In genomic region chr3:30658328-30659052, GRCh38 we compare ENCODE assay signal across 1 cellular context.
A peak's percentile ranks its signal among the peaks of the same experiment; 100 is the strongest.
TF ChIP-seq lines count a peak whose summit lies in the region.

No MANE protein-coding gene starts in this region.

TF ChIP-seq in GM12878, 131 proteins besides CTCF, POLR2A, EP300 and RAD21 (continued from another document):
- TF ChIP-seq BHLHE40 (IDR thresholded peaks at IDR 0.05; ENCODE audit: borderline replicate concordance in 1 of 2, low read depth in 2 of 2, low read length in 1 of 2): peak; percentile 21 to 64; a peak in 2 of 4 replicates
- no peak for TF ChIP-seq ZBTB40 (IDR thresholded peaks at IDR 0.05; ENCODE audit: borderline replicate concordance)
- no peak for TF ChIP-seq HCFC1 (IDR thresholded peaks at IDR 0.05; ENCODE audit: low read length)
- TF ChIP-seq SPI1 (IDR thresholded peaks at IDR 0.05; ENCODE audit: borderline replicate concordance, insufficient read depth, low read depth, low read length): peak; percentile 30; the same call in 1 of the 2 replicates
- no peak for TF ChIP-seq RBBP5 (conservative IDR thresholded peaks at IDR 0.05)
- TF ChIP-seq SIN3A (IDR thresholded peaks at IDR 0.05; ENCODE audit: low read depth, low read length): no peak
- TF ChIP-seq TCF3 (IDR thresholded peaks at IDR 0.05; ENCODE audit: borderline replicate concordance, insufficient read depth, low read depth, low read length): no peak
- TF ChIP-seq E2F4 (IDR thresholded peaks at IDR 0.05; ENCODE audit: low read depth, low read length): no peak
- TF ChIP-seq YBX1 (IDR thresholded peaks at IDR 0.05): no peak
- no peak for TF ChIP-seq SMAD5 (IDR thresholded peaks at IDR 0.05; ENCODE audit: low read depth)
- TF ChIP-seq FOXM1 (IDR thresholded peaks at IDR 0.05; ENCODE audit: low read depth, low read length): no peak
- no peak for TF ChIP-seq SMC3 (IDR thresholded peaks at IDR 0.05; ENCODE audit: borderline replicate concordance, low read length)
- TF ChIP-seq SKIL (IDR thresholded peaks at IDR 0.05; ENCODE audit: low read depth, poor library complexity, severe bottlenecking): no peak
- TF ChIP-seq NFYA (IDR thresholded peaks at IDR 0.05; ENCODE audit: borderline replicate concordance, low read depth, low read length): no peak
- TF ChIP-seq SP1 (IDR thresholded peaks at IDR 0.05; ENCODE audit: low read depth, low read length): no peak
- no peak for TF ChIP-seq CBX3 (IDR thresholded peaks at IDR 0.05; ENCODE audit: borderline replicate concordance, low read depth)
- TF ChIP-seq RELB (IDR thresholded peaks at IDR 0.05; ENCODE audit: low read depth): no peak
- TF ChIP-seq WRNIP1 (IDR thresholded peaks at IDR 0.05; ENCODE audit: borderline replicate concordance, low read depth, low read length): no peak
- no peak for TF ChIP-seq GATAD2B (conservative IDR thresholded peaks at IDR 0.05; ENCODE audit: low read depth)
- TF ChIP-seq LARP7 (IDR thresholded peaks at IDR 0.05): no peak
- TF ChIP-seq MTA2 (IDR thresholded peaks at IDR 0.05; ENCODE audit: low read depth): peak; percentile 77
- no peak for TF ChIP-seq ZNF622 (IDR thresholded peaks at IDR 0.05)
- TF ChIP-seq PML (IDR thresholded peaks at IDR 0.05; ENCODE audit: low read length): no peak
- no peak for TF ChIP-seq NRF1 (conservative IDR thresholded peaks at IDR 0.05; ENCODE audit: low read depth, low read length)
- TF ChIP-seq NR2F1 (conservative IDR thresholded peaks at IDR 0.05): peak; percentile 52
- TF ChIP-seq BCL11A (IDR thresholded peaks at IDR 0.05; ENCODE audit: low read depth, low read length): 0 out of 2 replicates have a peak, but pooled peaks have one; percentile 34
- TF ChIP-seq ATF7 (IDR thresholded peaks at IDR 0.05; ENCODE audit: low read depth): no peak; the same call in 1 of the 2 replicates
